ENCODE assay signal across 19 cellular contexts in genomic region chr17:39775075-39775474, GRCh38. TPM values are rescaled to one million over a fixed set of nuclear protein-coding genes. Genes with fewer than 3 reads are reported as not detected.
DNase-seq lines count a peak whose midpoint lies in the region; ATAC-seq and TF ChIP-seq lines count a peak whose summit lies in the region.
"Had no signal": no experiment of that assay in that cellular context is flagged by ENCODE, and none has a peak within 500 bp of the region (broad histone marks: within the 10 kb centered on the region; RNA-seq: fewer than 3 reads in every experiment).

No MANE protein-coding gene starts in this region.

- no peaks in the 10 kb centered on the region for H3K36me3 ChIP-seq in CD4-positive, alpha-beta memory T cell (ENCODE audit: insufficient read depth, low read length)
- H3K36me3 ChIP-seq in mucosa of descending colon (ENCODE audit: low read depth), result no peaks in the 10 kb centered on the region
- H3K36me3 ChIP-seq: adrenal gland had no signal

- no peaks in the 10 kb centered on the region for H3K27me3 Mint-ChIP-seq in CD4-positive, alpha-beta memory T cell
- no peaks in the 10 kb centered on the region for H3K27me3 Mint-ChIP-seq in activated CD8-positive, alpha-beta T cell treated with anti-CD3 and anti-CD28 coated beads for 36 hours

- ATAC-seq in GM18868 (IDR thresholded peaks at IDR 0.05; ENCODE audit: unreplicated experiment) (peak; percentile 33), mucosa of descending colon (peak; percentile 15)
- ATAC-seq in activated CD8-positive, alpha-beta T cell treated with anti-CD3 and anti-CD28 coated beads for 36 hours, result peak; percentile 5
- ATAC-seq: esophagus mucosa had no signal

- intact Hi-C loops in CD4-positive, alpha-beta memory T cell (cut with micrococcal nuclease), result no loop called here
- intact Hi-C loops in activated CD8-positive, alpha-beta T cell treated with anti-CD3 and anti-CD28 coated beads for 36 hours (cut with micrococcal nuclease), result loop anchor here (2.0 kb wide), 1 partner anchor 18 kb away; no protein-coding TSS in a partner anchor
- intact Hi-C loops in mucosa of descending colon (cut with DNase I, micrococcal nuclease), result loop anchor here in 1 of 2 donors (10.0 kb wide), 1 partner anchor 90 kb away; the partner anchor contains the start of genes IKZF3 and ZPBP2

- H3K27ac Mint-ChIP-seq in CD4-positive, alpha-beta memory T cell, result peak overlapping the region; percentile 89 to 98 (median 95)
- peak overlapping the region; percentile 85 for H3K27ac Mint-ChIP-seq in activated CD8-positive, alpha-beta T cell treated with anti-CD3 and anti-CD28 coated beads for 36 hours
- H3K27ac Mint-ChIP-seq: nephron, type B pancreatic cell had no signal

- CTCF ChIA-PET in CD4-positive, alpha-beta memory T cell (lab: Charles Lee; ENCODE audit: partially characterized antibody), result interaction anchor here (0.7 to 1.5 kb wide), 6 partner anchors 27 to 206 kb away, joined by 3 to 4 read pairs (median 3); partner anchors contain the start of genes MIEN1 and PSMD3
- CTCF ChIA-PET in activated CD8-positive, alpha-beta T cell treated with anti-CD3 and anti-CD28 coated beads for 36 hours (lab: Charles Lee), result interaction anchor here (1.8 to 4.9 kb wide), 2 partner anchors 21 to 153 kb away, joined by 7 to 22 read pairs; no protein-coding TSS in a partner anchor

- POLR2A ChIA-PET in CD4-positive, alpha-beta memory T cell (lab: Charles Lee; ENCODE audit: partially characterized antibody), result interaction anchor here (1.3 to 12.5 kb wide), 9 partner anchors 10 to 88 kb away, joined by 4 to 174 read pairs (median 22); partner anchors contain the start of genes IKZF3 and MIEN1
- POLR2A ChIA-PET in activated CD8-positive, alpha-beta T cell treated with anti-CD3 and anti-CD28 coated beads for 36 hours (lab: Charles Lee), result interaction anchor here (0.8 to 2.9 kb wide), 7 partner anchors 17 to 87 kb away, joined by 3 to 23 read pairs (median 5); no protein-coding TSS in a partner anchor

- DNase-seq in CD4-positive, alpha-beta memory T cell, result no peak
- no peak for DNase-seq in activated CD8-positive, alpha-beta T cell treated with anti-CD3 and anti-CD28 coated beads for 36 hours
- DNase-seq in mucosa of descending colon, result no peak
- no peak for DNase-seq in NCI-H2196 (lab: John Stamatoyannopoulos, UW; ENCODE audit: unreplicated experiment)
- no peak for DNase-seq in foreskin melanocyte
- DNase-seq in T1000 (lab: John Stamatoyannopoulos, UW), result no peak
- DNase-seq in NK-92 treated with Interleukin-12 subunit alpha and Interleukin-12 subunit beta, amount 100 ng/mL, for 24 hours (lab: John Stamatoyannopoulos, UW), result no peak
- DNase-seq: activated CD4-positive, alpha-beta T cell treated with anti-CD3 and anti-CD28 coated beads, Interleukin-2, amount 50 U/mL, for 48 hours; adrenal gland; cerebellar nuclear complex; DMS79; GM23248; NCI-H1436 treated with DMSO at 0.1 percent for 48 hours; NCI-H510A had no signal

- H3K36me3 Mint-ChIP-seq in CD4-positive, alpha-beta memory T cell, result peaks cover 45 to 49% of the 10 kb centered on the region in 2 donors
- H3K36me3 Mint-ChIP-seq in activated CD8-positive, alpha-beta T cell treated with anti-CD3 and anti-CD28 coated beads for 36 hours (ENCODE audit: low read depth), result peaks cover 54% of the 10 kb centered on the region
- H3K36me3 Mint-ChIP-seq: type B pancreatic cell had no signal

- peaks cover 84% of the 10 kb centered on the region for H3K4me1 ChIP-seq in CD4-positive, alpha-beta memory T cell (ENCODE audit: insufficient read depth, low read length)
- no peaks in the 10 kb centered on the region for H3K4me1 ChIP-seq in mucosa of descending colon (ENCODE audit: low read depth)
- H3K4me1 ChIP-seq: adrenal gland had no signal

- H3K27ac ChIP-seq in CD4-positive, alpha-beta memory T cell (ENCODE audit: low read depth, low read length), result peak overlapping the region; percentile 77
- H3K27ac ChIP-seq: adrenal gland, GM23248, RWPE1 had no signal

- no peaks in the 10 kb centered on the region for H3K27me3 ChIP-seq in CD4-positive, alpha-beta memory T cell (ENCODE audit: insufficient read depth, low read length)

- no peaks in the 10 kb centered on the region for H3K9me3 Mint-ChIP-seq in CD4-positive, alpha-beta memory T cell
- H3K9me3 Mint-ChIP-seq in activated CD8-positive, alpha-beta T cell treated with anti-CD3 and anti-CD28 coated beads for 36 hours, result no peaks in the 10 kb centered on the region
- H3K9me3 Mint-ChIP-seq: nephron, type B pancreatic cell had no signal

- H3K4me3 Mint-ChIP-seq in CD4-positive, alpha-beta memory T cell, result peak overlapping the region; percentile 93 to 99 (median 96)
- peak overlapping the region; percentile 70 for H3K4me3 Mint-ChIP-seq in activated CD8-positive, alpha-beta T cell treated with anti-CD3 and anti-CD28 coated beads for 36 hours
- H3K4me3 Mint-ChIP-seq: nephron, type B pancreatic cell had no signal

- peaks cover 55 to 90% (median 71%) of the 10 kb centered on the region in 4 donors for H3K4me1 Mint-ChIP-seq in CD4-positive, alpha-beta memory T cell
- H3K4me1 Mint-ChIP-seq in activated CD8-positive, alpha-beta T cell treated with anti-CD3 and anti-CD28 coated beads for 36 hours (ENCODE audit: low read depth), result peaks cover 86% of the 10 kb centered on the region

- H3K4me3 ChIP-seq in CD4-positive, alpha-beta memory T cell (ENCODE audit: low read length in 2 of 2), result peak overlapping the region; percentile 18 to 74
- no peak overlapping the region for H3K4me3 ChIP-seq in mucosa of descending colon
- H3K4me3 ChIP-seq: adrenal gland, GM23248 had no signal

- H3K9me3 ChIP-seq in CD4-positive, alpha-beta memory T cell (ENCODE audit: control insufficient read depth in 1 of 2, low read length in 2 of 2), result no peaks in the 10 kb centered on the region
- H3K9me3 ChIP-seq in mucosa of descending colon, result no peaks in the 10 kb centered on the region
- H3K9me3 ChIP-seq: adrenal gland had no signal

- no peak for TF ChIP-seq CTCF in activated CD8-positive, alpha-beta T cell treated with anti-CD3 and anti-CD28 coated beads for 36 hours (IDR thresholded peaks at IDR 0.05)
- no peak for TF ChIP-seq CTCF in mucosa of descending colon (IDR thresholded peaks at IDR 0.05)

RNA-seq across cellular contexts. Expression of gene GRB7, which starts 37.3 kb away (rescaled TPM):
- total RNA-seq in CD4-positive, alpha-beta memory T cell, result not detected
- not detected for polyA plus RNA-seq in CD4-positive, alpha-beta memory T cell
- total RNA-seq in activated CD8-positive, alpha-beta T cell treated with anti-CD3 and anti-CD28 coated beads for 36 hours, result 1 to 10 TPM in 1 of 2 experiments, not detected in 1; 1.2 TPM
- 10 to 100 TPM; 13.6 to 49.0 (median 28.0) TPM for total RNA-seq in mucosa of descending colon
- total RNA-seq: GM23248 had no signal
- polyA plus RNA-seq: GM23248 had no signal

RNA-seq across cellular contexts. Expression of gene MIEN1, which starts 44.7 kb away (rescaled TPM):
- total RNA-seq in CD4-positive, alpha-beta memory T cell, result 10 to 100 TPM; 35.8 TPM
- 10 to 100 TPM; 90.8 to 96.6 TPM for polyA plus RNA-seq in CD4-positive, alpha-beta memory T cell
- total RNA-seq in activated CD8-positive, alpha-beta T cell treated with anti-CD3 and anti-CD28 coated beads for 36 hours, result 10 to 100 TPM; 32.5 to 34.0 TPM
- total RNA-seq in mucosa of descending colon, result 10 to 100 TPM; 63.2 to 84.3 (median 67.1) TPM

Comparison
In these comparisons a context has a peak if more than half of its experiments do, and no peak if none do; other contexts are left out.
1. RNA of gene GRB7, which starts 37.3 kb away (total RNA-seq): 13.6 to 49.0 TPM in mucosa of descending colon; 1.2 TPM in activated CD8-positive, alpha-beta T cell treated with anti-CD3 and anti-CD28 coated beads for 36 hours and not detected in CD4-positive, alpha-beta memory T cell; every median in the first group is over 4 times any median in the second.
2. Peak in every context shown above with its lines, with median percentiles within 50 percentile points of each other: ATAC-seq.